ENCODE assay signal across 23 cellular contexts in the genomic region with DNA sequence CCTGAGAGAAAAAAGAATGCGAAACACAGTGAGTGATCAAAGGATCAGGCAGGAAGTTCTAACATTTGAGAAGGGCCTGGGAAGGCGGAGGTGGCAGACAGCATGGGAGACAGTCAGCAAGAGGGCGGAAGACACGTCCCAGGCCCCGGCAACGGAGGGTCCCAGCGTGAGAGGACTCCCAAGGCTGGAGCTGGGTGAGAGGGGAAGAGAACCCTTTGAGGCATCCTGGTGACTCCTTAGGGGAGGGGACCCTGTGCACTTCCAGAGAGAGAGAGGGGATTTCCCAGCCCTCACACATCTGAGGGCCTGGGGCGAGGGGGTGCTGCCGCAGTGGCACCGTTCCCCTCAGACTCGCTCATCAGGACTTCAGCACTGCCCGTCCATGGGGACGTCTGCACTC.
DNase-seq lines count a peak whose midpoint lies in the region; ATAC-seq lines count a peak whose summit lies in the region.
"Had no signal": no experiment of that assay in that cellular context is flagged by ENCODE, and none has a peak within 500 bp of the region (broad histone marks: within the 10 kb centered on the region; RNA-seq: fewer than 3 reads in every experiment).

No MANE protein-coding gene starts in this region.

- H3K27ac ChIP-seq in naive thymus-derived CD4-positive, alpha-beta T cell (ENCODE audit: low read depth, low read length), result peak overlapping the region; percentile 33
- H3K27ac ChIP-seq: dorsolateral prefrontal cortex, prostate gland, SJSA1, thyroid gland had no signal

- H3K4me1 Mint-ChIP-seq in activated naive CD8-positive, alpha-beta T cell (ENCODE audit: low read depth), result peaks cover 15% of the 10 kb centered on the region
- H3K4me1 Mint-ChIP-seq in activated naive CD8-positive, alpha-beta T cell treated with anti-CD3 and anti-CD28 coated beads, Interleukin-2, amount 50 U/mL, for 24 hours, result peaks cover 5% of the 10 kb centered on the region
- peaks cover 0 to 2% (median 0%) of the 10 kb centered on the region in 3 donors for H3K4me1 Mint-ChIP-seq in IgD-negative memory B cell
- H3K4me1 Mint-ChIP-seq in naive thymus-derived CD4-positive, alpha-beta T cell, result peaks cover 5 to 35% (median 20%) of the 10 kb centered on the region in 7 donors
- H3K4me1 Mint-ChIP-seq: CD14-positive monocyte had no signal

- no peaks in the 10 kb centered on the region for H3K27me3 Mint-ChIP-seq in activated naive CD8-positive, alpha-beta T cell
- no peaks in the 10 kb centered on the region for H3K27me3 Mint-ChIP-seq in activated naive CD8-positive, alpha-beta T cell treated with anti-CD3 and anti-CD28 coated beads, Interleukin-2, amount 50 U/mL, for 24 hours
- H3K27me3 Mint-ChIP-seq in IgD-negative memory B cell, result no peaks in the 10 kb centered on the region
- H3K27me3 Mint-ChIP-seq in naive thymus-derived CD4-positive, alpha-beta T cell, result peaks cover 0 to 3% (median 0%) of the 10 kb centered on the region in 5 donors
- H3K27me3 Mint-ChIP-seq: stimulated activated naive CD8-positive, alpha-beta T cell treated with anti-CD3 and anti-CD28 coated beads, Interleukin-15, amount 100 ng/mL, for 72 hours had no signal

- H3K4me3 Mint-ChIP-seq in activated naive CD8-positive, alpha-beta T cell, result peak overlapping the region; percentile 4
- H3K4me3 Mint-ChIP-seq in activated naive CD8-positive, alpha-beta T cell treated with anti-CD3 and anti-CD28 coated beads, Interleukin-2, amount 50 U/mL, for 24 hours, result no peak overlapping the region
- H3K4me3 Mint-ChIP-seq in IgD-negative memory B cell, result no peak overlapping the region
- peak overlapping the region; percentile 12 to 83 (median 78) for H3K4me3 Mint-ChIP-seq in naive thymus-derived CD4-positive, alpha-beta T cell
- H3K4me3 Mint-ChIP-seq: CD14-positive monocyte; T-helper 1 cell treated with Interleukin-12 subunit alpha and Interleukin-12 subunit beta and Interleukin-4 antibody, amounts not matched to agents 30 μg/mL and 1 μg/mL, for 36 hours had no signal

- H3K36me3 ChIP-seq in naive thymus-derived CD4-positive, alpha-beta T cell (ENCODE audit: control insufficient read depth in 2 of 3, insufficient read depth in 3 of 3, low read length in 3 of 3), result no peaks in the 10 kb centered on the region
- H3K36me3 ChIP-seq: prostate gland, SJSA1, thyroid gland had no signal

- no peaks in the 10 kb centered on the region for H3K9me3 ChIP-seq in naive thymus-derived CD4-positive, alpha-beta T cell (ENCODE audit: control insufficient read depth in 2 of 3, low read length in 3 of 3)
- H3K9me3 ChIP-seq: prostate gland, SJSA1, thyroid gland had no signal

- no peak for ATAC-seq in activated naive CD8-positive, alpha-beta T cell treated with anti-CD3 and anti-CD28 coated beads, Interleukin-2, amount 50 U/mL, for 24 hours
- peak; percentile 44 to 58 for ATAC-seq in activated naive CD4-positive, alpha-beta T cell treated with anti-CD3 and anti-CD28 coated beads, Interleukin-2, amount 50 U/mL, for 72 hours
- peak; percentile 64 for ATAC-seq in naive thymus-derived CD4-positive, alpha-beta T cell
- ATAC-seq: HCT116; stimulated activated naive CD8-positive, alpha-beta T cell treated with anti-CD3 and anti-CD28 coated beads, Interleukin-15, amount 100 ng/mL, for 72 hours had no signal

- CTCF ChIA-PET in naive thymus-derived CD4-positive, alpha-beta T cell (lab: Charles Lee), result interaction anchor here (0.5 kb wide), 1 partner anchor 57 kb away, joined by 3 read pairs; no protein-coding TSS in a partner anchor

- H3K4me1 ChIP-seq in naive thymus-derived CD4-positive, alpha-beta T cell (ENCODE audit: control insufficient read depth in 2 of 2, insufficient read depth in 2 of 2, low read length in 2 of 2), result peaks cover 0 to 16% of the 10 kb centered on the region in 2 donors
- H3K4me1 ChIP-seq: prostate gland, SJSA1, thyroid gland had no signal

- H3K4me3 ChIP-seq in naive thymus-derived CD4-positive, alpha-beta T cell (ENCODE audit: low read length), result no peak overlapping the region
- H3K4me3 ChIP-seq: dorsolateral prefrontal cortex, prostate gland, SJSA1, thyroid gland had no signal

- H3K36me3 Mint-ChIP-seq in activated naive CD8-positive, alpha-beta T cell, result no peaks in the 10 kb centered on the region
- no peaks in the 10 kb centered on the region for H3K36me3 Mint-ChIP-seq in activated naive CD8-positive, alpha-beta T cell treated with anti-CD3 and anti-CD28 coated beads, Interleukin-2, amount 50 U/mL, for 24 hours (ENCODE audit: low read depth)
- peaks cover 6% of the 10 kb centered on the region for H3K36me3 Mint-ChIP-seq in IgD-negative memory B cell
- no peaks in the 10 kb centered on the region for H3K36me3 Mint-ChIP-seq in activated naive CD4-positive, alpha-beta T cell treated with anti-CD3 and anti-CD28 coated beads, Interleukin-2, amount 50 U/mL, for 72 hours
- peaks cover 0 to 4% (median 3%) of the 10 kb centered on the region in 5 donors for H3K36me3 Mint-ChIP-seq in naive thymus-derived CD4-positive, alpha-beta T cell
- H3K36me3 Mint-ChIP-seq: CD14-positive monocyte had no signal

- no peaks in the 10 kb centered on the region for H3K27me3 ChIP-seq in naive thymus-derived CD4-positive, alpha-beta T cell (ENCODE audit: control insufficient read depth in 2 of 2, insufficient read depth in 2 of 2, low read length in 2 of 2)
- H3K27me3 ChIP-seq: thyroid gland had no signal

- POLR2A ChIA-PET in naive thymus-derived CD4-positive, alpha-beta T cell (lab: Charles Lee), result interaction anchor here (0.7 to 1.0 kb wide), 2 partner anchors 18 to 29 kb away, joined by 3 read pairs; no protein-coding TSS in a partner anchor

- no peaks in the 10 kb centered on the region for H3K9me3 Mint-ChIP-seq in activated naive CD8-positive, alpha-beta T cell (ENCODE audit: low read depth)
- H3K9me3 Mint-ChIP-seq in activated naive CD8-positive, alpha-beta T cell treated with anti-CD3 and anti-CD28 coated beads, Interleukin-2, amount 50 U/mL, for 24 hours, result no peaks in the 10 kb centered on the region
- H3K9me3 Mint-ChIP-seq in IgD-negative memory B cell, result no peaks in the 10 kb centered on the region
- no peaks in the 10 kb centered on the region for H3K9me3 Mint-ChIP-seq in activated naive CD4-positive, alpha-beta T cell treated with anti-CD3 and anti-CD28 coated beads, Interleukin-2, amount 50 U/mL, for 72 hours
- H3K9me3 Mint-ChIP-seq in naive thymus-derived CD4-positive, alpha-beta T cell, result peaks cover 0 to 4% (median 0%) of the 10 kb centered on the region in 11 donors

- DNase-seq in activated naive CD8-positive, alpha-beta T cell treated with anti-CD3 and anti-CD28 coated beads, Interleukin-2, amount 50 U/mL, for 24 hours, result no peak
- DNase-seq in activated naive CD4-positive, alpha-beta T cell treated with anti-CD3 and anti-CD28 coated beads, Interleukin-2, amount 50 U/mL, for 72 hours (ENCODE audit: low spot score in 2 of 2), result no peak
- peak in 7 of 9 donors; percentile 25 to 53 (median 49) for DNase-seq in naive thymus-derived CD4-positive, alpha-beta T cell
- DNase-seq in NCI-H1092 (lab: John Stamatoyannopoulos, UW) (no peak), hepatic stellate cell (ENCODE audit: low spot score) (no peak), ureter (ENCODE audit: low spot score) (no peak)
- DNase-seq: activated CD8-positive, alpha-beta memory T cell treated with anti-CD3 and anti-CD28 coated beads, Interleukin-2, amount 50 U/mL, for 4 hours; central memory CD4-positive, alpha-beta T cell; glutamatergic neuron; mammary epithelial cell; NCI-H1092 treated with DMSO at 0.1 percent for 48 hours; NCI-H187 treated with DMSO at 0.1 percent for 48 hours; NCI-H526; stimulated activated naive CD8-positive, alpha-beta T cell treated with anti-CD3 and anti-CD28 coated beads, Interleukin-15, amount 100 ng/mL, for 72 hours; thyroid gland had no signal

- intact Hi-C loops in naive thymus-derived CD4-positive, alpha-beta T cell (cut with micrococcal nuclease), result loop anchor here in 1 of 2 donors (2.0 kb wide), 1 partner anchor 36 kb away; no protein-coding TSS in a partner anchor

- H3K27ac Mint-ChIP-seq in activated naive CD8-positive, alpha-beta T cell, result peak overlapping the region; percentile 30
- H3K27ac Mint-ChIP-seq in activated naive CD8-positive, alpha-beta T cell treated with anti-CD3 and anti-CD28 coated beads, Interleukin-2, amount 50 U/mL, for 24 hours, result no peak overlapping the region
- peak overlapping the region in 2 of 3 donors; percentile 21 to 85 for H3K27ac Mint-ChIP-seq in IgD-negative memory B cell
- H3K27ac Mint-ChIP-seq in activated naive CD4-positive, alpha-beta T cell treated with anti-CD3 and anti-CD28 coated beads, Interleukin-2, amount 50 U/mL, for 72 hours, result peak overlapping the region; percentile 59 to 67
- H3K27ac Mint-ChIP-seq in naive thymus-derived CD4-positive, alpha-beta T cell, result peak overlapping the region in 8 of 9 donors; percentile 83 to 95 (median 92)
- H3K27ac Mint-ChIP-seq: T-helper 1 cell treated with Interleukin-12 subunit alpha and Interleukin-12 subunit beta and Interleukin-4 antibody, amounts not matched to agents 30 μg/mL and 1 μg/mL, for 36 hours had no signal

Comparison
In these comparisons a context has a peak if more than half of its experiments do, and no peak if none do; other contexts are left out.
1. H3K4me3 Mint-ChIP-seq: peak in activated naive CD8-positive, alpha-beta T cell (single experiment) and naive thymus-derived CD4-positive, alpha-beta T cell (10 of 10); none in activated naive CD8-positive, alpha-beta T cell treated with anti-CD3 and anti-CD28 coated beads, Interleukin-2, amount 50 U/mL, for 24 hours (single experiment) and IgD-negative memory B cell (0 of 4).
2. DNase-seq: peak in naive thymus-derived CD4-positive, alpha-beta T cell (7 of 9); none in activated naive CD8-positive, alpha-beta T cell treated with anti-CD3 and anti-CD28 coated beads, Interleukin-2, amount 50 U/mL, for 24 hours (single experiment), activated naive CD4-positive, alpha-beta T cell treated with anti-CD3 and anti-CD28 coated beads, Interleukin-2, amount 50 U/mL, for 72 hours (0 of 2), NCI-H1092 (single experiment), hepatic stellate cell (single experiment) and ureter (single experiment).